ENCODE assay signal across 8 cellular contexts in the genomic region with DNA sequence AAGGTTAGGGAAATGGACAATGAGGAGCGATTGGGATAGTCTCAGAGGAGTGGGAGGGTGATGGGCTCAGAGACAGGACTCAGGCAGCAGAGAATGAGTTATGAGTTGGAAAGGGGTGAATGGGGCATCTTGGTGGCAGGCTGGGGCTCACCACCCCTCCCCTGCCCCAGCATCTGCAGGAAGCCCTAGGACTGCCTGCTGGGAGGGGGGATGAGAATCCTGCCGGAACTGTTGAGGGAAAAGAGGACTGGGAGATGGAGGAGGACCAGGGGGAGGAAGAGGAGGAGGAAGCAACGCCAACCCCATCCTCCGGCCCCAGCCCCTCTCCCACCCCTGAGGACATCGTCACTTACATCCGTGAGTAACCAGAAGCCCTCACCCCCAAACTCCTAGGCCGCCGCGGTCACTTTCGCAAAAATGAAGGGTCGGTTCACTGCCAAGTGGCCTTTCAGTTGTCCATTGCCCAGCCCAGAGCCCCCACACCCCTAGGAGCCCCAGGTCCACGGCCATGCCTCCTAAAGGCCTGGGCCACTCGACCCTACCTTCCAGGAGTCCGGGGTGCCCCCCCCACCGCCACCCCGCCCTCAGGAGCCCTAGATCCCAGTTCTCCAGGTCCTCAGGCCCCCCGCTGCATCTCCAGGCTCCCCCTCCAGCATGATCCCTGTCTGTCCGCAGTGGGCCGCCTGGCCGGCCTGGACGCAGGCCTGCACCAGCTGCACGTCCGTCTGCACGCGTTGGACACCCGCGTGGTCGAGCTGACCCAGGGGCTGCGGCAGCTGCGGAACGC.
DNase-seq lines count a peak whose midpoint lies in the region; ATAC-seq and TF ChIP-seq lines count a peak whose summit lies in the region.

No MANE protein-coding gene starts in this region.

- no peak overlapping the region for H3K27ac ChIP-seq in RWPE2 (ENCODE audit: poor library complexity, severe bottlenecking)
- H3K27ac ChIP-seq in rectal smooth muscle tissue (ENCODE audit: low read depth, low read length), result no peak overlapping the region

- H3K4me3 ChIP-seq in RWPE2 (ENCODE audit: severe bottlenecking), result peak overlapping the region; percentile 50
- peak overlapping the region; percentile 55 for H3K4me3 ChIP-seq in fibroblast of pulmonary artery (replicated peaks; ENCODE audit: low read depth, low read length)
- peak overlapping the region; percentile 63 for H3K4me3 ChIP-seq in rectal smooth muscle tissue (ENCODE audit: low read length)

- H3K36me3 ChIP-seq in RWPE2 (ENCODE audit: low read depth), result no peaks in the 10 kb centered on the region
- H3K36me3 ChIP-seq in rectal smooth muscle tissue (ENCODE audit: control insufficient read depth, insufficient read depth, low read length), result no peaks in the 10 kb centered on the region

- DNase-seq in ELR (ENCODE audit: low read depth) (peak; percentile 32), RWPE2 (ENCODE audit: low spot score) (no peak), fibroblast of pulmonary artery (ENCODE audit: low read depth) (no peak), NCI-H1048 (lab: John Stamatoyannopoulos, UW) (no peak)
- no peak for DNase-seq in stimulated activated naive CD4-positive, alpha-beta T cell (lab: John Stamatoyannopoulos, UW)
- DNase-seq in stimulated activated CD4-positive, alpha-beta T cell treated with anti-CD3 and anti-CD28 coated beads, Interleukin-15, amount 100 ng/mL, for 24 hours, result no peak
- DNase-seq in activated CD4-positive, CD25-positive, alpha-beta regulatory T cell (lab: John Stamatoyannopoulos, UW), result no peak

- H3K27me3 ChIP-seq in RWPE2 (ENCODE audit: insufficient read depth, poor library complexity, severe bottlenecking) (peaks cover 2% of the 10 kb centered on the region), rectal smooth muscle tissue (ENCODE audit: control insufficient read depth, insufficient read depth, low read length) (peaks cover 6% of the 10 kb centered on the region)

- peak overlapping the region; percentile 13 for H3K9ac ChIP-seq in rectal smooth muscle tissue (ENCODE audit: low read length)

- no peak for ATAC-seq in RWPE2 (ENCODE audit: low read depth)

- TF ChIP-seq CTCF in RWPE2 (IDR thresholded peaks at IDR 0.05; ENCODE audit: poor library complexity, severe bottlenecking) (no peak), fibroblast of pulmonary artery (IDR thresholded peaks at IDR 0.05; ENCODE audit: low read length, missing control alignments) (no peak)

- no peaks in the 10 kb centered on the region for H3K4me1 ChIP-seq in RWPE2 (ENCODE audit: insufficient read depth, poor library complexity, severe bottlenecking)
- H3K4me1 ChIP-seq in rectal smooth muscle tissue (ENCODE audit: control insufficient read depth, insufficient read depth, low read length), result no peaks in the 10 kb centered on the region

- no peaks in the 10 kb centered on the region for H3K9me3 ChIP-seq in RWPE2 (ENCODE audit: severe bottlenecking)
